Comparison of ENCODE assay signal across 21 cellular contexts in the genomic region with DNA sequence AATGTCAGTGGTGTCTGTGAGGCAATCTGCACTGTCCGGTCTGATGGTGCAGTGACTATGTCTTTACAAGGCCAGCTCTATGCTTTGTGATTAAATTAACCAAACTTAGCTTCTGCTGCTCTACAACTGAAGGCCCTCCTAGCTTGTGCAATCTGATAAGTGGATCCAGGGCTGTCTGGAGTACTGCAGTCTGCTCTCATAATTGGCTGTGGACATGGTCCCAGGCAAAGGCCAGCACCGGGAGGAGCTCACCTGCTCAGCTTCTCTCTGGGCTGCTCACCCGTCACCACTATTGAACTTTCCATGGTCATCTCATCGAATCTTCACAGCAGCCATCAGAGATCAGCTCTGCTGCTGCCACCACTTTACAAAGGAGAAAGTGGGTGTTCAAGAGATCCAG. TPM values are rescaled to one million over a fixed set of nuclear protein-coding genes. Genes with fewer than 3 reads are reported as not detected.
"Had no signal": no experiment of that assay in that cellular context is flagged by ENCODE, and none has a peak within 500 bp of the region (broad histone marks: within the 10 kb centered on the region; RNA-seq: fewer than 3 reads in every experiment).

No MANE protein-coding gene starts in this region.

- H3K27me3 ChIP-seq: adrenal gland had no signal

- H3K9me3 ChIP-seq: adrenal gland had no signal

- H3K36me3 ChIP-seq: adrenal gland had no signal

- DNase-seq: activated CD4-positive, alpha-beta memory T cell treated with anti-CD3 and anti-CD28 coated beads, Interleukin-2, amount 10 ng/mL, durations not matched to agents 7 days and 5 days; activated CD4-positive, alpha-beta T cell treated with anti-CD3 and anti-CD28 coated beads, Interleukin-2, amount 10 ng/mL, durations not matched to agents 7 days and 5 days; activated CD4-positive, CD25-positive, alpha-beta regulatory T cell; activated CD8-positive, alpha-beta memory T cell treated with anti-CD3 and anti-CD28 coated beads, Interleukin-2, amount 50 U/mL, for 4 hours; activated naive CD4-positive, alpha-beta T cell treated with anti-CD3 and anti-CD28 coated beads, Interleukin-2, amount 50 U/mL, for 16 hours; activated naive CD8-positive, alpha-beta T cell treated with anti-CD3 and anti-CD28 coated beads, Interleukin-2, amount 10 ng/mL, durations not matched to agents 7 days and 5 days; anterior cingulate cortex; KG1; NCI-H1092; NCI-H1930; NCI-H2227 treated with DMSO at 0.1 percent for 48 hours; NCI-H446 treated with DMSO at 0.1 percent for 48 hours; NCI-H524 treated with DMSO at 0.1 percent for 48 hours; NCI-H748 treated with DMSO at 0.1 percent for 48 hours; SIG-M5; T-helper 1 cell had no signal

- H3K4me1 ChIP-seq: adrenal gland had no signal

- H3K4me3 ChIP-seq: adrenal gland, SK-N-MC had no signal

- H3K27ac ChIP-seq: adrenal gland, SK-N-MC, VCaP had no signal

RNA-seq across cellular contexts. Expression of a gene that starts 13.0 kb away (rescaled TPM):
- total RNA-seq: activated CD4-positive, alpha-beta memory T cell treated with anti-CD3 and anti-CD28 coated beads, Interleukin-2, amount 10 ng/mL, durations not matched to agents 7 days and 5 days; activated CD4-positive, alpha-beta T cell treated with anti-CD3 and anti-CD28 coated beads, Interleukin-2, amount 10 ng/mL, durations not matched to agents 7 days and 5 days; activated naive CD8-positive, alpha-beta T cell treated with anti-CD3 and anti-CD28 coated beads, Interleukin-2, amount 10 ng/mL, durations not matched to agents 7 days and 5 days; OCI-LY7; T-helper 2 cell treated with Interferon-gamma antibody and Interleukin-4, amounts not matched to agents 100 ng/mL and 5 ng/mL, for 36 hours had no signal
